ENCODE assay signal across 26 cellular contexts in genomic region chr19:36244066-36244465, GRCh38.
"Had no signal": no experiment of that assay in that cellular context is flagged by ENCODE, and none has a peak within 500 bp of the region (broad histone marks: within the 10 kb centered on the region; RNA-seq: fewer than 3 reads in every experiment).

No MANE protein-coding gene starts in this region.

- H3K36me3 ChIP-seq: breast epithelium had no signal

- ATAC-seq: activated CD8-positive, alpha-beta memory T cell treated with anti-CD3 and anti-CD28 coated beads, Interleukin-2, amount 10 ng/mL, durations not matched to agents 7 days and 5 days; PC-3 had no signal

- H3K4me3 ChIP-seq: breast epithelium, SJSA1 had no signal

- H3K4me3 Mint-ChIP-seq: activated B cell treated with CpG ODN at 0.5 μM for 24 hours; activated CD4-positive, alpha-beta T cell treated with anti-CD3 and anti-CD28 coated beads, Interleukin-2, amount 10 ng/mL, durations not matched to agents 24 days and 14 days; activated CD8-positive, alpha-beta memory T cell treated with anti-CD3 and anti-CD28 coated beads, Interleukin-2, amount 10 ng/mL, durations not matched to agents 7 days and 5 days; activated naive CD4-positive, alpha-beta T cell treated with anti-CD3 and anti-CD28 coated beads, Interleukin-2, amount 50 U/mL, for 24 hours; activated T-cell treated with anti-CD3 and anti-CD28 coated beads, Interleukin-2, amount 50 U/mL, for 24 hours; activated T-helper 1 cell treated with anti-CD3 and anti-CD28 coated beads, Interleukin-12 subunit alpha, Interleukin-12 subunit beta, Interleukin-2, Interleukin-4 antibody, amounts not matched to agents 30 ng/mL and 10 ng/mL and 1 ng/mL, durations not matched to agents 14 hours and 24 hours and 36 hours; T-helper 1 cell treated with Interleukin-12 subunit alpha and Interleukin-12 subunit beta and Interleukin-4 antibody, amounts not matched to agents 30 μg/mL and 1 μg/mL, for 36 hours had no signal

- H3K27ac Mint-ChIP-seq: activated B cell treated with CpG ODN at 0.5 μM for 24 hours; activated CD8-positive, alpha-beta memory T cell treated with anti-CD3 and anti-CD28 coated beads, Interleukin-2, amount 10 ng/mL, durations not matched to agents 7 days and 5 days; activated naive CD4-positive, alpha-beta T cell treated with anti-CD3 and anti-CD28 coated beads, Interleukin-2, amount 50 U/mL, for 24 hours; activated T-cell treated with anti-CD3 and anti-CD28 coated beads, Interleukin-2, amount 50 U/mL, for 24 hours; activated T-helper 1 cell treated with anti-CD3 and anti-CD28 coated beads, Interleukin-12 subunit alpha, Interleukin-12 subunit beta, Interleukin-2, Interleukin-4 antibody, amounts not matched to agents 30 ng/mL and 10 ng/mL and 1 ng/mL, durations not matched to agents 14 hours and 24 hours and 36 hours; T-helper 1 cell treated with Interleukin-12 subunit alpha and Interleukin-12 subunit beta and Interleukin-4 antibody, amounts not matched to agents 30 μg/mL and 1 μg/mL, for 36 hours had no signal

- H3K27me3 ChIP-seq: breast epithelium, SJSA1 had no signal

- H3K4me1 ChIP-seq: breast epithelium, SJSA1 had no signal

- H3K4me1 Mint-ChIP-seq: activated CD4-positive, alpha-beta T cell treated with anti-CD3 and anti-CD28 coated beads, Interleukin-2, amount 10 ng/mL, durations not matched to agents 24 days and 14 days; activated CD8-positive, alpha-beta memory T cell treated with anti-CD3 and anti-CD28 coated beads, Interleukin-2, amount 10 ng/mL, durations not matched to agents 7 days and 5 days; activated naive CD4-positive, alpha-beta T cell treated with anti-CD3 and anti-CD28 coated beads, Interleukin-2, amount 50 U/mL, for 24 hours had no signal

- DNase-seq: activated B cell treated with CpG ODN at 0.5 μM for 24 hours; activated CD4-positive, alpha-beta T cell treated with anti-CD3 and anti-CD28 coated beads for 1 hour; activated CD4-positive, alpha-beta T cell treated with anti-CD3 and anti-CD28 coated beads, Interleukin-2, amount 10 ng/mL, durations not matched to agents 24 days and 14 days; activated CD4-positive, alpha-beta T cell treated with anti-CD3 and anti-CD28 coated beads, Interleukin-2, amount 50 U/mL, for 48 hours; activated CD8-positive, alpha-beta memory T cell treated with anti-CD3 and anti-CD28 coated beads, Interleukin-2, amount 10 ng/mL, durations not matched to agents 7 days and 5 days; activated effector memory CD4-positive, alpha-beta T cell treated with Interleukin-2 at 50 U/mL for 16 hours; activated naive CD4-positive, alpha-beta T cell; activated T-cell treated with anti-CD3 and anti-CD28 coated beads, Interleukin-2, amount 50 U/mL, for 24 hours; aorta; central memory CD4-positive, alpha-beta T cell; Karpas-422; MM.1S; NCI-H1105; NCI-H1436; NCI-H1694 treated with DMSO at 0.1 percent for 48 hours; NCI-H2081; NCI-H446; NCI-H524; PC-3; SHP77; SW 1271 had no signal

- H3K27ac ChIP-seq: breast epithelium, SJSA1 had no signal
